Comparison of ENCODE assay signal across 1 cellular context in the genomic region with DNA sequence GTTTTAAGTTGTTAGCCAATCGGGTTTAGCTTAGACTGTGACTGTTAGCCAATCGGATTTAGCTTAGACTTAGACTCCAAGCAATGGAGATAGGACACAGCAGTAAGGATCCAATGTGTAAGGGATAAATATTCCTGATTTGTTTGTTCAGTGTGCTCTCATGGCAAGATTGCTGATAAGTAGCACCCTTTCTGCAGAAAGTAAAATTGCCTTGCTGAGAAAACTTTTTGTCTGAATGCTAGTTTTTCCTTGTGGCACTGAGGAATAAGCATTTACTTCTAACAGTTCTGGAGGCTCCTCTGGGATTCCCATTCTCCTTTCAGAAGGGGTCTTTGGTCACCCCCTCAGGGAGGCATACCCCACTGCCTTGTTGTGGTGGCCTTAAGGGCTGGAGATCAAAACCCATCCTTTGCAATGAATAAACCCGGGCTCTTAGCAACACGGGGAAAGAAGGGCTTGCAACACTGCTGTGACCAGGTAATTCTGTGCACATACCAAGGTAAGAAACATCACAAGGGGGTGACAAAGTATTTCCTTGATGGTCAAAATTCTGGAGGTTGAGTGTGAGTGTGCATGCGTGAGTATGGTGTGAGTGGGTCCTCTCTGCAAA.
TF ChIP-seq lines count a peak whose summit lies in the region.

No MANE protein-coding gene starts in this region.

TF ChIP-seq in HepG2, 621 proteins besides CTCF, POLR2A, EP300 and RAD21 (continued from another document):
- no peak for TF ChIP-seq ZNF556 (CRISPR knock-in tag; IDR thresholded peaks at IDR 0.05; ENCODE audit: borderline replicate concordance)
- no peak for TF ChIP-seq ZNF598 (CRISPR knock-in tag; IDR thresholded peaks at IDR 0.05; ENCODE audit: borderline replicate concordance)
- TF ChIP-seq ETV5 (CRISPR knock-in tag; IDR thresholded peaks at IDR 0.05; ENCODE audit: borderline replicate concordance), result no peak
- no peak for TF ChIP-seq FOXA3 (CRISPR knock-in tag; IDR thresholded peaks at IDR 0.05)
- TF ChIP-seq, protein P1, sequence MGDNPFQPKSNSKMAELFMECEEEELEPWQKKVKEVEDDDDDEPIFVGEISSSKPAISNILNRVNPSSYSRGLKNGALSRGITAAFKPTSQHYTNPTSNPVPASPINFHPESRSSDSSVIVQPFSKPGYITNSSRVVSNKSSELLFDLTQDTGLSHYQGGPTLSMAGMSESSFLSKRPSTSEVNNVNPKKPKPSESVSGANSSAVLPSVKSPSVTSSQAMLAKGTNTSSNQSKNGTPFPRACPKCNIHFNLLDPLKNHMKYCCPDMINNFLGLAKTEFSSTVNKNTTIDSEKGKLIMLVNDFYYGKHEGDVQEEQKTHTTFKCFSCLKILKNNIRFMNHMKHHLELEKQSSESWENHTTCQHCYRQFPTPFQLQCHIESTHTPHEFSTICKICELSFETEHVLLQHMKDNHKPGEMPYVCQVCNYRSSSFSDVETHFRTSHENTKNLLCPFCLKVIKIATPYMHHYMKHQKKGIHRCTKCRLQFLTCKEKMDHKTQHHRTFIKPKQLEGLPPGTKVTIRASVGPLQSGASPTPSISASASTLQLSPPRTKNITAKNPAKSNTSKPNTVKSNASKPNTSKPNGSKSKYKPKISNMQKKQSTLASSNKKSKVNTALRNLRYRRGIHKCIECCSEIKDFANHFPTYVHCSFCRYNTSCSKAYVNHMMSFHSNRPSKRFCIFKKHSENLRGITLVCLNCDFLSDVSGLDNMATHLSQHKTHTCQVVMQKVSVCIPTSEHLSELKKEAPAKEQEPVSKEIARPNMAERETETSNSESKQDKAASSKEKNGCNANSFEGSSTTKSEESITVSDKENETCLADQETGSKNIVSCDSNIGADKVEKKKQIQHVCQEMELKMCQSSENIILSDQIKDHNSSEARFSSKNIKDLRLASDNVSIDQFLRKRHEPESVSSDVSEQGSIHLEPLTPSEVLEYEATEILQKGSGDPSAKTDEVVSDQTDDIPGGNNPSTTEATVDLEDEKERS (CRISPR knock-in tag; IDR thresholded peaks at IDR 0.05), result peak; percentile 99
- TF ChIP-seq CBX5 (CRISPR knock-in tag; IDR thresholded peaks at IDR 0.05; ENCODE audit: borderline replicate concordance), result peak; percentile 28; the same call in 1 of the 2 replicates
